9 cellular contexts compared by ENCODE assay signal in the genomic region with DNA sequence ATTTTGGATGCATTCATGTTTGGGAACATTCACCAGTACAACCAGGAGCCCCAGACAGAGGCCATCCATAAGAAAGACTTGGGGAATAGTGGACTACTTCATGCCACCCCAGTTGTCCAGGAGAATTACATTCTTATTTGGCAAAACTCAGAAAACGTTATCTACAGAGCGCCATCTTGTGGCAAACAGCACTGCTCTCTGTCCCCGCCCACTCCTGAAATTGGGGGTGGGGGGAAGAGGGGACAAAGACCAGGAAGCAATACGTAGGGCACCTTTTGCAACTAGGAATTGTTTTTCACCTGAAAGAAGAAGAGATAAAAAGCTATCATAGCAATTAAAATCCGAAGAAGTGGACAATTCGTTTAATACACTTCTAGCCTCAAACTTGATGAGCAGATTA.
DNase-seq lines count a peak whose midpoint lies in the region; ATAC-seq and TF ChIP-seq lines count a peak whose summit lies in the region.
"Had no signal": no experiment of that assay in that cellular context is flagged by ENCODE, and none has a peak within 500 bp of the region (broad histone marks: within the 10 kb centered on the region; RNA-seq: fewer than 3 reads in every experiment).

No MANE protein-coding gene starts in this region.

- H3K27me3 ChIP-seq in DND-41 (ENCODE audit: insufficient read depth, low read length, poor library complexity) (no peaks in the 10 kb centered on the region), lower lobe of right lung (ENCODE audit: low read depth) (peaks cover 17% of the 10 kb centered on the region)

- intact Hi-C loops in lower lobe of right lung (cut with DNase I) = no loop called here

- TF ChIP-seq CTCF in DND-41 (IDR thresholded peaks at IDR 0.05; ENCODE audit: borderline replicate concordance, extremely low read depth, low read length, poor library complexity, severe bottlenecking) = peak; percentile 90
- peak; percentile 2 for TF ChIP-seq CTCF in HFF-Myc (IDR thresholded peaks at IDR 0.05; ENCODE audit: low read depth, low read length, missing control alignments)
- peak; percentile 53 for TF ChIP-seq CTCF in lower lobe of right lung (IDR thresholded peaks at IDR 0.05)

- H3K9me3 Mint-ChIP-seq in activated naive CD8-positive, alpha-beta T cell treated with anti-CD3 and anti-CD28 coated beads for 36 hours = no peaks in the 10 kb centered on the region

- H3K36me3 ChIP-seq in DND-41 (ENCODE audit: insufficient read depth, low read length) (no peaks in the 10 kb centered on the region), lower lobe of right lung (no peaks in the 10 kb centered on the region)

- no peaks in the 10 kb centered on the region for H4K20me1 ChIP-seq in DND-41 (ENCODE audit: insufficient read depth, low read length)

- DNase-seq in DND-41 = peak; percentile 55
- DNase-seq in HFF-Myc (ENCODE audit: extremely low read depth, low read depth) = no peak
- DNase-seq in activated naive CD8-positive, alpha-beta T cell treated with anti-CD3 and anti-CD28 coated beads for 36 hours = peak; percentile 8
- DNase-seq in lower lobe of right lung = no peak
- DNase-seq in dedifferentiated amniotic fluid mesenchymal stem cell (ENCODE audit: extremely low spot score) = no peak
- no peak for DNase-seq in GOT3 (lab: John Stamatoyannopoulos, UW)

- H3K9ac ChIP-seq in DND-41 (ENCODE audit: low read depth, low read length) = no peak overlapping the region

- H3K9me3 ChIP-seq in DND-41 (ENCODE audit: insufficient read depth, low read length, severe bottlenecking) = no peaks in the 10 kb centered on the region
- H3K9me3 ChIP-seq in lower lobe of right lung = no peaks in the 10 kb centered on the region

- H3K4me3 Mint-ChIP-seq in activated naive CD8-positive, alpha-beta T cell treated with anti-CD3 and anti-CD28 coated beads for 36 hours = no peak overlapping the region

- H3K36me3 Mint-ChIP-seq in activated naive CD8-positive, alpha-beta T cell treated with anti-CD3 and anti-CD28 coated beads for 36 hours = no peaks in the 10 kb centered on the region

- H3K4me1 Mint-ChIP-seq in activated naive CD8-positive, alpha-beta T cell treated with anti-CD3 and anti-CD28 coated beads for 36 hours = peaks cover 6% of the 10 kb centered on the region

- peaks cover 6% of the 10 kb centered on the region for H3K4me1 ChIP-seq in DND-41 (ENCODE audit: insufficient read depth, low read length)
- H3K4me1 ChIP-seq in lower lobe of right lung = no peaks in the 10 kb centered on the region

- no peaks in the 10 kb centered on the region for H3K27me3 Mint-ChIP-seq in activated naive CD8-positive, alpha-beta T cell treated with anti-CD3 and anti-CD28 coated beads for 36 hours

- no peaks in the 10 kb centered on the region for H3K79me2 ChIP-seq in DND-41 (ENCODE audit: insufficient read depth, low read length)

- H3K4me3 ChIP-seq in DND-41 (ENCODE audit: low read depth in 1 of 2, low read length in 2 of 2) (no peak overlapping the region), HFF-Myc (replicated peaks; ENCODE audit: low read depth, low read length) (no peak overlapping the region), lower lobe of right lung (no peak overlapping the region)
- H3K4me3 ChIP-seq: lung had no signal

- no peak overlapping the region for H2AFZ ChIP-seq in DND-41 (ENCODE audit: low read depth, low read length)

- no peak overlapping the region for H3K27ac Mint-ChIP-seq in activated naive CD8-positive, alpha-beta T cell treated with anti-CD3 and anti-CD28 coated beads for 36 hours

- H3K27ac ChIP-seq in DND-41 (ENCODE audit: low read length) = no peak overlapping the region
- no peak overlapping the region for H3K27ac ChIP-seq in lower lobe of right lung

- H3K4me2 ChIP-seq in DND-41 (ENCODE audit: insufficient read depth, low read length) = 0 out of 2 replicates have a peak overlapping the region, but pooled peaks have one; percentile 6

- ATAC-seq in DND-41 (ENCODE audit: insufficient read depth, low read depth) (peak; percentile 69), lower lobe of right lung (no peak), GM18520 (IDR thresholded peaks at IDR 0.05; ENCODE audit: unreplicated experiment) (no peak), GM21423 (IDR thresholded peaks at IDR 0.05; ENCODE audit: unreplicated experiment) (no peak)

Comparison
In these comparisons a context has a peak if more than half of its experiments do, and no peak if none do; other contexts are left out.
1. DNase-seq: peak in DND-41 (single experiment) and activated naive CD8-positive, alpha-beta T cell treated with anti-CD3 and anti-CD28 coated beads for 36 hours (single experiment); none in HFF-Myc (single experiment), lower lobe of right lung (single experiment), dedifferentiated amniotic fluid mesenchymal stem cell (single experiment) and GOT3 (single experiment).
2. CTCF ChIP-seq: peak in every context shown above with its lines; median percentile 90 in DND-41; 53 in lower lobe of right lung; 2 in HFF-Myc.